Comparison of ENCODE assay signal across 3 cellular contexts in the genomic region with DNA sequence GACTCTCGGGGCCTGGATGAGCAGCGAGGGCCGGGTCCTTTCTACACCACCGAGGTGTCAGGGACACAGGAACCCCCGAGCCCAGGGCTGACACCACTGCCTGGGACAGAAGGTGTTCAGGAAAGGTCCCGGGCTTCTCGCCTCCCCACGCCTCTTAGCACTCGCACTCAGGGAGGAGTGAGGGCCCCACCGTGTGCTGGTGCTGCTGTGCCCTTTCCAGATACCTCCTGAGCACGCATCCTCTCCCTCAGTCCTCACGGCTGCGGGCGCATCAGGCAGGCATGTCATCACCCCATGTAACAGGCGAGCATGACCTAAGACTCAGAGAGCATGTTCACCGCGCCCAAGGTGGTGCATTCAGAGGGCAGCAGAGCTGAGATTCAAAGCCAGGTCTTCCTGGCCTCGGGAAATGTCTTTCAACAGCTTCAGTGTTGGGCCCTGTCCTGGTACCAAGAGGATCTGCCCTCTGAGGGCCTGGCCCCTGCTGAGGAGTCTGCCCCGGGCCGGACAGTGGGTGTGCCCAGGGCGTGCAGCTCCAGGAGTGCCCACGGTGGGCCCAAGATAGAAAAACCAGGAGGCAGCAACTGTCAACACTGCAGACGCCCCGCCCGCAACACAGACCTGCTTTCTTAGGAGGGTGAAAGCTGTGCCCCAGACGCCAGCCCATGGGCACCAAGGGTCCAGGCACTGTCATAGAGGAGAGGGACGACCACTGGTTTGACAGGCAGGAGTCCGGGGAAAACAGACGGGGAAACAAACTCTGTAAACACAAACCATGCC.
TF ChIP-seq lines count a peak whose summit lies in the region.

No MANE protein-coding gene starts in this region.

TF ChIP-seq in A549, 52 proteins besides CTCF, POLR2A, EP300 and RAD21:
- TF ChIP-seq MAFK (IDR thresholded peaks at IDR 0.05; ENCODE audit: partially characterized antibody) (no peak), CBX8 (IDR thresholded peaks at IDR 0.05) (no peak)

TF ChIP-seq in SK-N-SH, 30 proteins besides CTCF, POLR2A, EP300 and RAD21:
- no peak for TF ChIP-seq SMC3 (IDR thresholded peaks at IDR 0.05; ENCODE audit: low read depth, low read length)
- no peak for TF ChIP-seq RCOR1 (IDR thresholded peaks at IDR 0.05; ENCODE audit: low read length)
TF ChIP-seq in SK-N-SH: peak in this region for 0.

TF ChIP-seq in GM23338, 12 proteins besides CTCF, POLR2A, EP300 and RAD21:
- TF ChIP-seq NANOG (IDR thresholded peaks at IDR 0.05; ENCODE audit: borderline replicate concordance): no peak
- no peak for TF ChIP-seq POLR2AphosphoS5 (IDR thresholded peaks at IDR 0.05; ENCODE audit: low read depth)
- TF ChIP-seq ZNF114 (CRISPR knock-in tag; IDR thresholded peaks at IDR 0.05): no peak
- no peak for TF ChIP-seq EZH2 (IDR thresholded peaks at IDR 0.05; ENCODE audit: low read depth, unreplicated experiment)
- TF ChIP-seq STAT1 (IDR thresholded peaks at IDR 0.05; ENCODE audit: unreplicated experiment): no peak
- TF ChIP-seq, protein P1, sequence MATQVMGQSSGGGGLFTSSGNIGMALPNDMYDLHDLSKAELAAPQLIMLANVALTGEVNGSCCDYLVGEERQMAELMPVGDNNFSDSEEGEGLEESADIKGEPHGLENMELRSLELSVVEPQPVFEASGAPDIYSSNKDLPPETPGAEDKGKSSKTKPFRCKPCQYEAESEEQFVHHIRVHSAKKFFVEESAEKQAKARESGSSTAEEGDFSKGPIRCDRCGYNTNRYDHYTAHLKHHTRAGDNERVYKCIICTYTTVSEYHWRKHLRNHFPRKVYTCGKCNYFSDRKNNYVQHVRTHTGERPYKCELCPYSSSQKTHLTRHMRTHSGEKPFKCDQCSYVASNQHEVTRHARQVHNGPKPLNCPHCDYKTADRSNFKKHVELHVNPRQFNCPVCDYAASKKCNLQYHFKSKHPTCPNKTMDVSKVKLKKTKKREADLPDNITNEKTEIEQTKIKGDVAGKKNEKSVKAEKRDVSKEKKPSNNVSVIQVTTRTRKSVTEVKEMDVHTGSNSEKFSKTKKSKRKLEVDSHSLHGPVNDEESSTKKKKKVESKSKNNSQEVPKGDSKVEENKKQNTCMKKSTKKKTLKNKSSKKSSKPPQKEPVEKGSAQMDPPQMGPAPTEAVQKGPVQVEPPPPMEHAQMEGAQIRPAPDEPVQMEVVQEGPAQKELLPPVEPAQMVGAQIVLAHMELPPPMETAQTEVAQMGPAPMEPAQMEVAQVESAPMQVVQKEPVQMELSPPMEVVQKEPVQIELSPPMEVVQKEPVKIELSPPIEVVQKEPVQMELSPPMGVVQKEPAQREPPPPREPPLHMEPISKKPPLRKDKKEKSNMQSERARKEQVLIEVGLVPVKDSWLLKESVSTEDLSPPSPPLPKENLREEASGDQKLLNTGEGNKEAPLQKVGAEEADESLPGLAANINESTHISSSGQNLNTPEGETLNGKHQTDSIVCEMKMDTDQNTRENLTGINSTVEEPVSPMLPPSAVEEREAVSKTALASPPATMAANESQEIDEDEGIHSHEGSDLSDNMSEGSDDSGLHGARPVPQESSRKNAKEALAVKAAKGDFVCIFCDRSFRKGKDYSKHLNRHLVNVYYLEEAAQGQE (IDR thresholded peaks at IDR 0.05; ENCODE audit: unreplicated experiment): no peak
- TF ChIP-seq, protein P2, sequence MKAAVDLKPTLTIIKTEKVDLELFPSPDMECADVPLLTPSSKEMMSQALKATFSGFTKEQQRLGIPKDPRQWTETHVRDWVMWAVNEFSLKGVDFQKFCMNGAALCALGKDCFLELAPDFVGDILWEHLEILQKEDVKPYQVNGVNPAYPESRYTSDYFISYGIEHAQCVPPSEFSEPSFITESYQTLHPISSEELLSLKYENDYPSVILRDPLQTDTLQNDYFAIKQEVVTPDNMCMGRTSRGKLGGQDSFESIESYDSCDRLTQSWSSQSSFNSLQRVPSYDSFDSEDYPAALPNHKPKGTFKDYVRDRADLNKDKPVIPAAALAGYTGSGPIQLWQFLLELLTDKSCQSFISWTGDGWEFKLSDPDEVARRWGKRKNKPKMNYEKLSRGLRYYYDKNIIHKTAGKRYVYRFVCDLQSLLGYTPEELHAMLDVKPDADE (IDR thresholded peaks at IDR 0.05): no peak
TF ChIP-seq in GM23338: peak in this region for 0.
